In genomic region chr14:77565289-77566081, GRCh38 we compare ENCODE assay signal across 1 cellular context.
TF ChIP-seq lines count a peak whose summit lies in the region.

No MANE protein-coding gene starts in this region.

TF ChIP-seq in WTC11, 78 proteins besides CTCF, POLR2A, EP300 and RAD21 (continued from another document):
- no peak for TF ChIP-seq ARID4B (CRISPR knock-in tag; IDR thresholded peaks at IDR 0.05; ENCODE audit: borderline replicate concordance)
